ENCODE assay signal across 8 cellular contexts in genomic region chr12:90959538-90960139, GRCh38. TPM values are rescaled to one million over a fixed set of nuclear protein-coding genes. Genes with fewer than 3 reads are reported as not detected.
DNase-seq lines count a peak whose midpoint lies in the region; ATAC-seq and TF ChIP-seq lines count a peak whose summit lies in the region.

No MANE protein-coding gene starts in this region.

- H3K4me2 ChIP-seq in GM23248 (ENCODE audit: unreplicated experiment): no peak overlapping the region
- H3K4me2 ChIP-seq in neural progenitor cell: no peak overlapping the region

- 0% methylated on average over 4 of the region's 4 CpGs for WGBS in GM23248 (ENCODE audit: low coverage in 1 of 2, low lambda C conversion rate in 2 of 2, missing lambda C conversion rate in 2 of 2), 2 experiments
- 3% methylated on average over 4 of the region's 4 CpGs for WGBS in esophagus muscularis mucosa

- intact Hi-C loops in Right ventricle myocardium superior (cut with DNase I) (no loop called here), Right ventricle myocardium inferior (cut with DNase I) (loop anchor here (10.0 kb wide), 1 partner anchor 1575 kb away; no protein-coding TSS in a partner anchor), esophagus muscularis mucosa (cut with DNase I) (no loop called here)

- no peaks in the 10 kb centered on the region for H3K4me1 Mint-ChIP-seq in neural progenitor cell

- in situ Hi-C loops in GM23248 (cut with MboI): no loop called here

- no peaks in the 10 kb centered on the region for H3K79me2 ChIP-seq in GM23248 (ENCODE audit: insufficient read depth)
- H3K79me2 ChIP-seq in neural progenitor cell (ENCODE audit: low read depth): no peaks in the 10 kb centered on the region

- H3F3A ChIP-seq in GM23248 (ENCODE audit: insufficient read depth) (no peaks in the 10 kb centered on the region), neural progenitor cell (ENCODE audit: low read depth) (no peaks in the 10 kb centered on the region)

- no peaks in the 10 kb centered on the region for H3K27me3 ChIP-seq in GM23248 (replicated peaks; ENCODE audit: insufficient read depth)
- H3K27me3 ChIP-seq in RWPE2 (ENCODE audit: insufficient read depth, poor library complexity, severe bottlenecking): no peaks in the 10 kb centered on the region
- H3K27me3 ChIP-seq in esophagus muscularis mucosa: no peaks in the 10 kb centered on the region
- no peaks in the 10 kb centered on the region for H3K27me3 ChIP-seq in neural progenitor cell

- H3K9ac ChIP-seq in GM23248: no peak overlapping the region
- H3K9ac ChIP-seq in neural progenitor cell: no peak overlapping the region

- no peaks in the 10 kb centered on the region for H3K27me3 Mint-ChIP-seq in neural progenitor cell (ENCODE audit: insufficient read depth, low read depth)

- H3K4me3 Mint-ChIP-seq in neural progenitor cell: no peak overlapping the region

- H3K27ac ChIP-seq in GM23248: no peak overlapping the region
- no peak overlapping the region for H3K27ac ChIP-seq in RWPE2 (ENCODE audit: poor library complexity, severe bottlenecking)
- H3K27ac ChIP-seq in esophagus muscularis mucosa (replicated peaks in 1 of 4): no peak overlapping the region
- no peak overlapping the region for H3K27ac ChIP-seq in neural progenitor cell

- H3K9me2 ChIP-seq in GM23248 (ENCODE audit: insufficient read depth): no peaks in the 10 kb centered on the region

- peak overlapping the region; percentile 52 for H2AFZ ChIP-seq in GM23248
- no peak overlapping the region for H2AFZ ChIP-seq in neural progenitor cell (replicated peaks)

- H3K4me3 ChIP-seq in GM23248: no peak overlapping the region
- no peak overlapping the region for H3K4me3 ChIP-seq in RWPE2 (ENCODE audit: severe bottlenecking)
- H3K4me3 ChIP-seq in esophagus muscularis mucosa: no peak overlapping the region
- H3K4me3 ChIP-seq in neural progenitor cell: no peak overlapping the region

- no peaks in the 10 kb centered on the region for H3K36me3 Mint-ChIP-seq in neural progenitor cell

- peaks cover 3% of the 10 kb centered on the region; the same call in 1 of the 2 replicates for H3K4me1 ChIP-seq in GM23248 (ENCODE audit: insufficient read depth)
- H3K4me1 ChIP-seq in RWPE2 (ENCODE audit: insufficient read depth, poor library complexity, severe bottlenecking): no peaks in the 10 kb centered on the region
- H3K4me1 ChIP-seq in esophagus muscularis mucosa: no peaks in the 10 kb centered on the region
- H3K4me1 ChIP-seq in neural progenitor cell: no peaks in the 10 kb centered on the region

- H4K20me1 ChIP-seq in GM23248 (ENCODE audit: insufficient read depth) (no peaks in the 10 kb centered on the region), neural progenitor cell (ENCODE audit: low read depth) (no peaks in the 10 kb centered on the region)

- no peaks in the 10 kb centered on the region for H3K36me3 ChIP-seq in GM23248 (ENCODE audit: low read depth)
- no peaks in the 10 kb centered on the region for H3K36me3 ChIP-seq in RWPE2 (ENCODE audit: low read depth)
- H3K36me3 ChIP-seq in esophagus muscularis mucosa: no peaks in the 10 kb centered on the region
- no peaks in the 10 kb centered on the region for H3K36me3 ChIP-seq in neural progenitor cell

- H3K9me3 Mint-ChIP-seq in neural progenitor cell: peaks cover 3% of the 10 kb centered on the region

- ATAC-seq in Right ventricle myocardium superior (ENCODE audit: poor library complexity): peak; percentile 85
- no peak for ATAC-seq in Right ventricle myocardium inferior
- no peak for ATAC-seq in RWPE2 (ENCODE audit: low read depth)

- no peak overlapping the region for H3K27ac Mint-ChIP-seq in neural progenitor cell

- DNase-seq in Right ventricle myocardium superior (no peak), Right ventricle myocardium inferior (ENCODE audit: missing footprints) (no peak), GM23248 (peak; percentile 75), KG1 (lab: John Stamatoyannopoulos, UW) (peak; percentile 45), RWPE2 (ENCODE audit: low spot score) (no peak), esophagus muscularis mucosa (ENCODE audit: extremely low spot score) (no peak), neural progenitor cell (ENCODE audit: low spot score) (peak; percentile 67), foreskin melanocyte (no peak)

- TF ChIP-seq CTCF in RWPE2 (IDR thresholded peaks at IDR 0.05; ENCODE audit: poor library complexity, severe bottlenecking): peak; percentile 86
- TF ChIP-seq CTCF in esophagus muscularis mucosa (IDR thresholded peaks at IDR 0.05): peak; percentile 55 to 70 (median 56)
- TF ChIP-seq CTCF in neural progenitor cell (IDR thresholded peaks at IDR 0.05): peak; percentile 78

- TF ChIP-seq EP300 in esophagus muscularis mucosa (IDR thresholded peaks at IDR 0.05): no peak

- H3K9me3 ChIP-seq in GM23248 (ENCODE audit: low read depth) (no peaks in the 10 kb centered on the region), RWPE2 (ENCODE audit: severe bottlenecking) (no peaks in the 10 kb centered on the region), esophagus muscularis mucosa (no peaks in the 10 kb centered on the region), neural progenitor cell (ENCODE audit: low read depth) (no peaks in the 10 kb centered on the region)

- no peak for TF ChIP-seq POLR2A in esophagus muscularis mucosa (IDR thresholded peaks at IDR 0.05; ENCODE audit: low read depth)

RNA-seq across cellular contexts. Expression of gene CCER1, which starts 4.7 kb away (rescaled TPM):
- total RNA-seq in Right ventricle myocardium superior: not detected
- total RNA-seq in Right ventricle myocardium inferior: not detected
- total RNA-seq in GM23248 (2014; rRNA removed; shearing (Covaris generic)): not detected in 2 replicates
- not detected in 2 replicates for polyA plus RNA-seq in GM23248 (2016; fragmentation: Nextera tagmentation; extraction: Ambion mirVana)
- not detected for total RNA-seq in esophagus muscularis mucosa
- not detected in 2 replicates for total RNA-seq in neural progenitor cell (ENCODE audit: low replicate concordance)

RNA-seq across cellular contexts. Expression of gene EPYC, which starts 45.1 kb away (rescaled TPM):
- total RNA-seq in Right ventricle myocardium superior: not detected
- not detected for total RNA-seq in Right ventricle myocardium inferior
- not detected in 2 replicates for total RNA-seq in GM23248 (2014; rRNA removed; shearing (Covaris generic))
- polyA plus RNA-seq in GM23248 (2016; fragmentation: Nextera tagmentation; extraction: Ambion mirVana): not detected in 2 replicates
- not detected for total RNA-seq in esophagus muscularis mucosa
- total RNA-seq in neural progenitor cell (ENCODE audit: low replicate concordance): not detected in 2 replicates

Comparison
In these comparisons a context has a peak if more than half of its experiments do, and no peak if none do; other contexts are left out.
1. DNase-seq: peak in GM23248 (single experiment), KG1 (single experiment) and neural progenitor cell (single experiment); none in Right ventricle myocardium superior (single experiment), Right ventricle myocardium inferior (single experiment), RWPE2 (single experiment), esophagus muscularis mucosa (single experiment) and foreskin melanocyte (single experiment).
2. Peak in every context shown above with its lines, with median percentiles within 50 percentile points of each other: CTCF ChIP-seq.